24 cellular contexts compared by ENCODE assay signal in the genomic region with DNA sequence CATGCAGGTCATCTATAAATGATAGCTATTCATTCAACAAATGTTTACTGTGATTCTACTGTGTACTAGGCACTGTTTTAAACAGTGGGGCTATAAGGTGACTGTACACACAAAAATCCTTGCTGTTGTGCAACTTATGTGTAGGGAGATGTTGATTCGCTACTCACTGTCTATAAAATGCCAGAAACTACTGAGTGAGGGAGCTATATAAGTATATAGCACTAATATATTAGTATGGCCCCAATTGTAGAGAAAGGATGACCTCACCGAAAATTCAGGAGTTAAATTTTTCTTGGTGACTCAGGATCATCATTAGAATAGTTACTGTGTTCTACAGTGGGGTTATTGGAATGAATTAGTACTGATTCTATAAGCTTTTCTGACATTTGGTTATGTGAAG.
DNase-seq lines count a peak whose midpoint lies in the region; ATAC-seq and TF ChIP-seq lines count a peak whose summit lies in the region.
"Had no signal": no experiment of that assay in that cellular context is flagged by ENCODE, and none has a peak within 500 bp of the region (broad histone marks: within the 10 kb centered on the region; RNA-seq: fewer than 3 reads in every experiment).

No MANE protein-coding gene starts in this region.

- H3K9me3 ChIP-seq in MG63, result no peaks in the 10 kb centered on the region
- H3K9me3 ChIP-seq: neutrophil, sigmoid colon, suprapubic skin had no signal

- H3K27me3 ChIP-seq in MG63, result no peaks in the 10 kb centered on the region
- H3K27me3 ChIP-seq: neutrophil, sigmoid colon, suprapubic skin had no signal

- no peaks in the 10 kb centered on the region for H3K9me3 Mint-ChIP-seq in activated T-helper 17 cell treated with anti-CD3 and anti-CD28 coated beads, Interleukin-2, amount 50 U/mL, for 72 hours
- H3K9me3 Mint-ChIP-seq: activated naive CD4-positive, alpha-beta T cell treated with anti-CD3 and anti-CD28 coated beads, Interleukin-2, amount 50 U/mL, for 72 hours; activated T-cell treated with anti-CD3 and anti-CD28 coated beads, Interleukin-2, amount 50 U/mL, for 4 hours; effector memory CD8-positive, alpha-beta T cell had no signal

- no peak for ATAC-seq in activated T-helper 17 cell treated with anti-CD3 and anti-CD28 coated beads, Interleukin-2, amount 50 U/mL, for 72 hours (replicated peaks)
- ATAC-seq: activated naive CD4-positive, alpha-beta T cell treated with anti-CD3 and anti-CD28 coated beads, Interleukin-2, amount 50 U/mL, for 72 hours; activated T-cell treated with anti-CD3 and anti-CD28 coated beads, Interleukin-2, amount 50 U/mL, for 4 hours; effector memory CD8-positive, alpha-beta T cell had no signal

- no peak overlapping the region for H3K4me3 ChIP-seq in MG63
- no peak overlapping the region for H3K4me3 ChIP-seq in cardiac fibroblast (replicated peaks in 1 of 2; ENCODE audit: low read depth in 2 of 2, low read length in 2 of 2)
- H3K4me3 ChIP-seq: sigmoid colon, suprapubic skin had no signal

- H3K27ac ChIP-seq in caudate nucleus (ENCODE audit: low read depth, low read length), result no peak overlapping the region
- H3K27ac ChIP-seq: neutrophil, sigmoid colon, suprapubic skin had no signal

- H3K4me3 Mint-ChIP-seq in activated T-helper 17 cell treated with anti-CD3 and anti-CD28 coated beads, Interleukin-2, amount 50 U/mL, for 72 hours, result no peak overlapping the region
- H3K4me3 Mint-ChIP-seq: activated T-cell treated with anti-CD3 and anti-CD28 coated beads, Interleukin-2, amount 50 U/mL, for 4 hours; effector memory CD8-positive, alpha-beta T cell had no signal

- DNase-seq in COLO829 (ENCODE audit: low spot score) (peak; percentile 54), MG63 (peak; percentile 3), cardiac fibroblast (ENCODE audit: low read depth in 2 of 2) (peak; percentile 67 to 86), kidney tubule cell (ENCODE audit: low spot score) (peak; percentile 44), caudate nucleus (lab: John Stamatoyannopoulos, UW) (no peak), NCI-H510A (lab: John Stamatoyannopoulos, UW) (no peak)
- DNase-seq in activated CD4-positive, alpha-beta T cell treated with anti-CD3 and anti-CD28 coated beads for 1 hour, result no peak
- DNase-seq: activated CD4-positive, alpha-beta T cell treated with anti-CD3 and anti-CD28 coated beads, Interleukin-2, amount 50 U/mL, for 4 hours; activated T-cell treated with anti-CD3 and anti-CD28 coated beads, Interleukin-2, amount 50 U/mL, for 4 hours; AML-193; Calu3; effector memory CD8-positive, alpha-beta T cell; GDM1; glutamatergic neuron; GOT3; MM.1S; NCI-H1930; NCI-H524; sigmoid colon; stimulated activated CD4-positive, alpha-beta T cell treated with anti-CD3 and anti-CD28 coated beads, Interleukin-4, amount 100 ng/mL, for 1 hour had no signal

- H3K36me3 ChIP-seq in MG63, result no peaks in the 10 kb centered on the region
- H3K36me3 ChIP-seq: neutrophil, sigmoid colon, suprapubic skin had no signal

- no peak overlapping the region for H3K27ac Mint-ChIP-seq in activated T-helper 17 cell treated with anti-CD3 and anti-CD28 coated beads, Interleukin-2, amount 50 U/mL, for 72 hours
- H3K27ac Mint-ChIP-seq: activated naive CD4-positive, alpha-beta T cell treated with anti-CD3 and anti-CD28 coated beads, Interleukin-2, amount 50 U/mL, for 72 hours; effector memory CD8-positive, alpha-beta T cell had no signal

- peaks cover 24% of the 10 kb centered on the region for H3K36me3 Mint-ChIP-seq in activated T-helper 17 cell treated with anti-CD3 and anti-CD28 coated beads, Interleukin-2, amount 50 U/mL, for 72 hours (ENCODE audit: low read depth)
- H3K36me3 Mint-ChIP-seq: activated naive CD4-positive, alpha-beta T cell treated with anti-CD3 and anti-CD28 coated beads, Interleukin-2, amount 50 U/mL, for 72 hours had no signal

- H3K4me1 Mint-ChIP-seq in activated T-helper 17 cell treated with anti-CD3 and anti-CD28 coated beads, Interleukin-2, amount 50 U/mL, for 72 hours, result peaks cover 5% of the 10 kb centered on the region

- no peak for TF ChIP-seq CTCF in cardiac fibroblast (IDR thresholded peaks at IDR 0.05; ENCODE audit: low read depth, low read length)

- no peaks in the 10 kb centered on the region for H3K27me3 Mint-ChIP-seq in activated T-helper 17 cell treated with anti-CD3 and anti-CD28 coated beads, Interleukin-2, amount 50 U/mL, for 72 hours
- H3K27me3 Mint-ChIP-seq: effector memory CD8-positive, alpha-beta T cell had no signal

Comparison
In these comparisons a context has a peak if more than half of its experiments do, and no peak if none do; other contexts are left out.
1. DNase-seq: peak in COLO829 (single experiment), MG63 (single experiment), cardiac fibroblast (2 of 2) and kidney tubule cell (single experiment); none in caudate nucleus (0 of 61), activated CD4-positive, alpha-beta T cell treated with anti-CD3 and anti-CD28 coated beads for 1 hour (single experiment) and NCI-H510A (single experiment).